In the genomic region with DNA sequence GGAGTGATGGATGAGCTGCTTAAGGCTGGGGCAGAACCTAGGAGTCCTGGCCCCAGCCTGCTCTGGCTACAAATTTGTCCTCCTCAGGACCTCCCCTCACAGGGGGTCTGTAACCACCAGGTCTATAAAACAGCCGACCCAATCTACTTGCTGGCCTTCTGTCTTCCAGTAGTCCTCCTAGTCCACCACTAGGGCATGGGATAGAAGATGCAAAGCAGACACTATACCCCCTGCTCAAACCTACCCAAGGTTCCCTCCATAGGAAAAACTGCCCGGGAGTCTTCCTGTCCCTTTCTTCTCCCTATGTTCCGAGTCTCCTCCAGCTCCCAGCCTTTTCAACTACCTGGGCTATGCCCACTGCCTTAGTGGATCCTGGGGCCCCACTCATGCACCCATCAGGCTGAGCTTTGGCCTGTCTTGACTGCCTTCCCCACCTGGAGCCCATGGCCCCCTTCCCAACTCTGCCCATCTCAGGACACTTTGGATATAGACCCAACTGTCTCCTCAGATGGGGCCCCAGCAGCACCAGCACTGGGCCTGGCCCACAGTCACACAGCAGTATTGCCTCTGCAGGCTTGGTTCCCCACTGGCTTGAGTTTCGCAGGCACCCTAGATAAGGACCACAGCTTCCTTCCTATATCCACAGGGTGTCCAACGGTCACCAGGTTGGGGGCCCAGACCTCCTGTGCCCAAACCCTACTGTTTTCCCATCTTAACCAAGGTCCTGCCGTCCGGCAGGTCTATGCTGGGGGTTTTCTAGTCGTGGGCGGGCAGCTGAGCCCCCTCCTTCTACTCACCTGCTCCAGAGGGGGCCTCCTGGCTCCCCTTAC, we compare ENCODE assay signal across 8 cellular contexts. TPM values are rescaled to one million over a fixed set of nuclear protein-coding genes. Genes with fewer than 3 reads are reported as not detected.
DNase-seq lines count a peak whose midpoint lies in the region; ATAC-seq, FAIRE-seq and TF ChIP-seq lines count a peak whose summit lies in the region.

No MANE protein-coding gene starts in this region.

- intact Hi-C loops in gastrocnemius medialis (cut with DNase I; ENCODE audit: low total_unique reads), result no loop called here

- no peak for ATAC-seq in gastrocnemius medialis

- H3K9me3 ChIP-seq in SJCRH30 (replicated peaks) (no peaks in the 10 kb centered on the region), esophagus (ENCODE audit: control insufficient read depth in 2 of 2, insufficient read depth in 1 of 2, low read depth in 1 of 2, low read length in 1 of 2) (no peaks in the 10 kb centered on the region), gastrocnemius medialis (no peaks in the 10 kb centered on the region)

- WGBS in esophagus, 2 donors, result 47% methylated on average over 9 of the region's 9 CpGs

- H3K27me3 ChIP-seq in SJCRH30 (no peaks in the 10 kb centered on the region), esophagus (ENCODE audit: control insufficient read depth in 1 of 2, insufficient read depth in 2 of 2, low read length in 2 of 2) (no peaks in the 10 kb centered on the region), gastrocnemius medialis (no peaks in the 10 kb centered on the region)

- H3K36me3 ChIP-seq in SJCRH30 (no peaks in the 10 kb centered on the region), esophagus (ENCODE audit: control insufficient read depth in 2 of 2, insufficient read depth in 2 of 2, low read length in 1 of 2) (peaks cover 0 to 4% of the 10 kb centered on the region in 2 donors), gastrocnemius medialis (peaks cover 0 to 5% of the 10 kb centered on the region in 2 donors)

- H3K4me1 ChIP-seq in SJCRH30, result peaks cover 8% of the 10 kb centered on the region; the same call in 1 of the 2 replicates
- H3K4me1 ChIP-seq in esophagus (ENCODE audit: control insufficient read depth in 2 of 2, insufficient read depth in 2 of 2, low read length in 1 of 2), result peaks cover 5 to 27% of the 10 kb centered on the region in 2 donors
- H3K4me1 ChIP-seq in gastrocnemius medialis, result peaks cover 32 to 47% of the 10 kb centered on the region in 2 donors

- DNase-seq in GM12891 (ENCODE audit: insufficient read length, low spot score) (no peak), SJCRH30 (no peak), gastrocnemius medialis (no peak), NCI-H1694 (lab: John Stamatoyannopoulos, UW) (no peak), DMS 273 treated with DMSO at 0.1 percent for 48 hours (lab: John Stamatoyannopoulos, UW) (no peak), foreskin melanocyte (no peak), NCI-H446 treated with DMSO at 0.1 percent for 48 hours (lab: John Stamatoyannopoulos, UW) (no peak)

- FAIRE-seq in GM12891 (lab: Jason Lieb, UNC), result peak; percentile 16

- in situ Hi-C loops in gastrocnemius medialis (cut with MboI; ENCODE audit: low sequenced_read_pairs in 4 of 4), result loop anchor here in 1 of 4 donors (25.0 kb wide), 1 partner anchor 361 kb away; the partner anchor contains the start of genes MON1A and RBM6

- no peak for TF ChIP-seq POLR2A in GM12891 (IDR thresholded peaks at IDR 0.05; ENCODE audit: low read depth, low read length)
- no peak for TF ChIP-seq POLR2A in gastrocnemius medialis (IDR thresholded peaks at IDR 0.05)

- H3K27ac ChIP-seq in SJCRH30, result no peak overlapping the region
- peak overlapping the region; percentile 81 to 98 for H3K27ac ChIP-seq in esophagus (ENCODE audit: low read depth in 2 of 2, low read length in 1 of 2)
- H3K27ac ChIP-seq in gastrocnemius medialis, result peak overlapping the region; percentile 85 to 89 (median 86)

- H3K4me3 ChIP-seq in SJCRH30 (peak overlapping the region; percentile 70), esophagus (ENCODE audit: low read depth in 1 of 2, low read length in 2 of 2) (peak overlapping the region; percentile 59 to 62), gastrocnemius medialis (peak overlapping the region; percentile 66 to 91 (median 76))

- no peak for TF ChIP-seq CTCF in gastrocnemius medialis (IDR thresholded peaks at IDR 0.05 in 4 of 5, conservative IDR thresholded peaks at IDR 0.05 in 1 of 5)

TF ChIP-seq in GM12891, 5 proteins besides CTCF, POLR2A, EP300 and RAD21:
- TF ChIP-seq PAX5 (IDR thresholded peaks at IDR 0.05; ENCODE audit: insufficient read depth, low read length, severe bottlenecking) (no peak), POLR2AphosphoS5 (IDR thresholded peaks at IDR 0.05; ENCODE audit: low read depth, low read length) (no peak), SPI1 (IDR thresholded peaks at IDR 0.05; ENCODE audit: low read depth, low read length) (no peak), TAF1 (IDR thresholded peaks at IDR 0.05; ENCODE audit: low read depth, low read length) (no peak), POU2F2 (IDR thresholded peaks at IDR 0.05; ENCODE audit: low read depth, low read length) (no peak)

RNA-seq across cellular contexts. Expression of gene HYAL3, which starts 1.1 kb away (rescaled TPM):
- polyA plus RNA-seq in GM12891 (2012; ENCODE audit: low read depth, missing spikeins), result 2.3 TPM
- total RNA-seq in SJCRH30 (2014; rRNA removed; shearing (Covaris generic)), result 3.6 and 4.5 TPM in 2 replicates
- 1 to 10 TPM; 3.4 to 5.1 TPM for polyA plus RNA-seq in esophagus
- total RNA-seq in gastrocnemius medialis, result 1 to 10 TPM in 3 of 4 donors, not detected in 1; 1.1 to 2.3 (median 1.2) TPM

RNA-seq across cellular contexts. Expression of gene NAA80, which starts 1.1 kb away (rescaled TPM):
- 9.3 TPM for polyA plus RNA-seq in GM12891 (2012; ENCODE audit: low read depth, missing spikeins)
- total RNA-seq in SJCRH30 (2014; rRNA removed; shearing (Covaris generic)), result 3.2 and 3.4 TPM in 2 replicates
- polyA plus RNA-seq in esophagus, result 10 to 100 TPM in 1 of 2 donors, 1 to 10 TPM in 1; 6.9 to 11.2 TPM
- 10 to 100 TPM; 12.5 to 22.1 (median 14.8) TPM for total RNA-seq in gastrocnemius medialis

RNA-seq across cellular contexts. Expression of gene HYAL1, which starts 5.3 kb away (rescaled TPM):
- polyA plus RNA-seq in GM12891 (2012; ENCODE audit: low read depth, missing spikeins), result 0.18 TPM
- 0.43 TPM in 1 of 2 replicates, not detected in the other for total RNA-seq in SJCRH30 (2014; rRNA removed; shearing (Covaris generic))
- polyA plus RNA-seq in esophagus, result 1 to 10 TPM; 3.2 to 4.2 TPM
- 10 to 100 TPM in 2 of 4 donors, 1 to 10 TPM in 2; 3.6 to 14.6 (median 9.1) TPM for total RNA-seq in gastrocnemius medialis

RNA-seq across cellular contexts. Expression of gene IFRD2, which starts 5.9 kb away (rescaled TPM):
- polyA plus RNA-seq in GM12891 (2012; ENCODE audit: low read depth, missing spikeins), result 42.6 TPM
- 85.3 and 98.8 TPM in 2 replicates for total RNA-seq in SJCRH30 (2014; rRNA removed; shearing (Covaris generic))
- polyA plus RNA-seq in esophagus, result 10 to 100 TPM; 65.6 to 69.5 TPM
- total RNA-seq in gastrocnemius medialis, result 100 to 1,000 TPM; 111 to 145 (median 127) TPM

RNA-seq across cellular contexts. Expression of gene LSMEM2, which starts 19.2 kb away (rescaled TPM):
- polyA plus RNA-seq in GM12891 (2012; ENCODE audit: low read depth, missing spikeins), result not detected
- not detected in 2 replicates for total RNA-seq in SJCRH30 (2014; rRNA removed; shearing (Covaris generic))
- under 1 TPM; 0.07 to 0.16 TPM for polyA plus RNA-seq in esophagus
- total RNA-seq in gastrocnemius medialis, result under 1 TPM in 3 of 4 donors, not detected in 1; 0.41 to 0.98 (median 0.49) TPM
